Comparison of ENCODE assay signal across 23 cellular contexts in genomic region chr4:76800902-76801301, GRCh38.
DNase-seq lines count a peak whose midpoint lies in the region; ATAC-seq and TF ChIP-seq lines count a peak whose summit lies in the region.
"Had no signal": no experiment of that assay in that cellular context is flagged by ENCODE, and none has a peak within 500 bp of the region (broad histone marks: within the 10 kb centered on the region; RNA-seq: fewer than 3 reads in every experiment).

No MANE protein-coding gene starts in this region.

- DNase-seq in GM10248 (ENCODE audit: extremely low spot score): peak; percentile 37
- no peak for DNase-seq in AML-193 (lab: John Stamatoyannopoulos, UW)
- no peak for DNase-seq in psoas muscle
- DNase-seq in T-helper 2 cell treated with Interferon-gamma antibody and Interleukin-4, amounts not matched to agents 5 μg/mL and 100 μg/mL, for 36 hours (ENCODE audit: low spot score): no peak
- no peak for DNase-seq in NAMALWA (ENCODE audit: low spot score)
- DNase-seq: activated CD4-positive, alpha-beta memory T cell treated with anti-CD3 and anti-CD28 coated beads for 36 hours; activated CD8-positive, alpha-beta memory T cell treated with anti-CD3 and anti-CD28 coated beads, Interleukin-2, amount 50 U/mL, for 48 hours; activated effector memory CD4-positive, alpha-beta T cell treated with anti-CD3 and anti-CD28 coated beads, Interleukin-2, amount 50 U/mL, for 16 hours; CD4-positive, alpha-beta T cell; foreskin keratinocyte; NCI-H1105 treated with DMSO at 0.1 percent for 48 hours; NCI-H2029 treated with DMSO at 0.1 percent for 48 hours; retina; stimulated activated CD4-positive, alpha-beta T cell treated with anti-CD3 and anti-CD28 coated beads, Interleukin-1b, Interleukin-23, amount 100 ng/mL, for 48 hours; tibial artery had no signal

- no peaks in the 10 kb centered on the region for H3K36me3 ChIP-seq in psoas muscle (ENCODE audit: insufficient read depth in 1 of 2, low read depth in 1 of 2)
- H3K36me3 ChIP-seq: esophagus muscularis mucosa, heart right ventricle, tibial artery had no signal

- H3K4me1 Mint-ChIP-seq in T-helper 2 cell treated with Interferon-gamma antibody and Interleukin-4, amounts not matched to agents 5 μg/mL and 100 μg/mL, for 36 hours (ENCODE audit: low read depth): no peaks in the 10 kb centered on the region

- 83 to 90% (median 88%) methylated on average over 6 of the region's 6 CpGs for WGBS in psoas muscle, 3 donors

- TF ChIP-seq CTCF in GM10248 (IDR thresholded peaks at IDR 0.05; ENCODE audit: control extremely low read depth, extremely low read depth, low read depth, missing control alignments) (no peak), psoas muscle (IDR thresholded peaks at IDR 0.05) (no peak)

- H3K36me3 Mint-ChIP-seq in T-helper 2 cell treated with Interferon-gamma antibody and Interleukin-4, amounts not matched to agents 5 μg/mL and 100 μg/mL, for 36 hours (ENCODE audit: low read depth): no peaks in the 10 kb centered on the region
- H3K36me3 Mint-ChIP-seq: activated CD4-positive, alpha-beta memory T cell treated with anti-CD3 and anti-CD28 coated beads for 36 hours had no signal

- peaks cover 15% of the 10 kb centered on the region for H3K27me3 Mint-ChIP-seq in T-helper 2 cell treated with Interferon-gamma antibody and Interleukin-4, amounts not matched to agents 5 μg/mL and 100 μg/mL, for 36 hours (ENCODE audit: low read depth)

- no peak overlapping the region for H3K4me3 ChIP-seq in psoas muscle
- H3K4me3 ChIP-seq: skin epidermis had no signal

- no peak overlapping the region for H3K4me3 Mint-ChIP-seq in T-helper 2 cell treated with Interferon-gamma antibody and Interleukin-4, amounts not matched to agents 5 μg/mL and 100 μg/mL, for 36 hours
- H3K4me3 Mint-ChIP-seq: activated CD4-positive, alpha-beta memory T cell treated with anti-CD3 and anti-CD28 coated beads for 36 hours; CD4-positive, alpha-beta T cell; dendritic cell treated with granulocyte-macrophage colony-stimulating factor and Interleukin-4, amounts not matched to agents 40 ng/mL and 50 ng/mL, for 4 days had no signal

- H3K27ac ChIP-seq in psoas muscle: no peak overlapping the region
- H3K27ac ChIP-seq: foreskin keratinocyte had no signal

- H3K9me3 ChIP-seq in psoas muscle: no peaks in the 10 kb centered on the region
- H3K9me3 ChIP-seq: esophagus muscularis mucosa, heart right ventricle, tibial artery had no signal

- H3K27me3 ChIP-seq in psoas muscle (ENCODE audit: insufficient read depth in 3 of 3, low read length in 2 of 3): peaks cover 0 to 2% (median 0%) of the 10 kb centered on the region in 3 donors
- H3K27me3 ChIP-seq: esophagus muscularis mucosa, tibial artery had no signal

- no peak overlapping the region for H3K27ac Mint-ChIP-seq in T-helper 2 cell treated with Interferon-gamma antibody and Interleukin-4, amounts not matched to agents 5 μg/mL and 100 μg/mL, for 36 hours
- H3K27ac Mint-ChIP-seq: activated CD4-positive, alpha-beta memory T cell treated with anti-CD3 and anti-CD28 coated beads for 36 hours; CD4-positive, alpha-beta T cell; dendritic cell treated with granulocyte-macrophage colony-stimulating factor and Interleukin-4, amounts not matched to agents 40 ng/mL and 50 ng/mL, for 4 days had no signal

- no peaks in the 10 kb centered on the region for H3K9me3 Mint-ChIP-seq in T-helper 2 cell treated with Interferon-gamma antibody and Interleukin-4, amounts not matched to agents 5 μg/mL and 100 μg/mL, for 36 hours
- H3K9me3 Mint-ChIP-seq: activated CD4-positive, alpha-beta memory T cell treated with anti-CD3 and anti-CD28 coated beads for 36 hours; CD4-positive, alpha-beta T cell; dendritic cell treated with granulocyte-macrophage colony-stimulating factor and Interleukin-4, amounts not matched to agents 40 ng/mL and 50 ng/mL, for 4 days; H9 had no signal

- ATAC-seq in GM18870 (IDR thresholded peaks at IDR 0.05; ENCODE audit: unreplicated experiment) (peak; percentile 69), HG02852 (IDR thresholded peaks at IDR 0.05; ENCODE audit: unreplicated experiment) (peak; percentile 76), HG03565 (IDR thresholded peaks at IDR 0.05; ENCODE audit: unreplicated experiment) (peak; percentile 63), psoas muscle (no peak)
- ATAC-seq: foreskin keratinocyte had no signal

- CTCF ChIA-PET in GM10248 (lab: Yijun Ruan, JAX): no interaction called here

- no peaks in the 10 kb centered on the region for H3K4me1 ChIP-seq in psoas muscle

- POLR2A ChIA-PET in GM10248 (lab: Yijun Ruan, JAX): no interaction called here

- intact Hi-C loops in psoas muscle (cut with DNase I): no loop called here

Comparison
In these comparisons a context has a peak if more than half of its experiments do, and no peak if none do; other contexts are left out.
1. ATAC-seq: peak in GM18870 (single experiment), HG02852 (single experiment) and HG03565 (single experiment); none in psoas muscle (0 of 4).